In the genomic region with DNA sequence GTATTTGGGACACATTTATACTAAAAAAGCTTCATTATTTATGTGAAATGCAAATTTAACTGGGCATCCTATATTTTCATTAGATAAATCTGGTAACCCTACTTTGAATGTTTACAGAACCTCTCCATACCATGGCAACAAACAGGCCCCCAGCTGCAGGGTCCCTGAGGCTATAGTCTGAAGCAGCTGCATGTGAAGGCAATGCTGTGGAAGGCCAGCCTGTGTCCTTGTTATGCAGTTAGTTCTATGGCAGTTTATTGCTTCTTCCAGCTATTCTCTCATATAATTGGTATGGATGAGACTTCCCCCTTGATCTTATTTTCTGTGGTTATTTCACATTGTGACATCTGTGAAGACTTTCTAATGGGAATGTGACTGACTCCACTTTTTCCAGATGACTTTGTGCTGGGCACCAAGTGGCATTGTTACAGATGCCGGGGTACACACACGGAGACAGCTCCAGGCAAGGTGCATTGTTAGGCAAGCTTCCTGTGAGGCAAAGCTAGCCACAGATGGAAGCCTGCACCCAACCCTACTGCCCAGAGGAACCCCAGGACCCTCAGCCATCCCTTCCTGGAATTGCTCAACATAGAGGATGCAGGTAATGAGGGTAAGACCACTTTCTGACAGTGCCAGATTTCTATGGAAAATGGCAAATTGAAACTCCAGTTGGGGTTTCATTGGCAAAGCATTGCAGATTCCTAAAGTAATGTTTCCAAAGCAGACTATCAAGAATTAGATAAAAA, we compare ENCODE assay signal across 33 cellular contexts. TPM values are rescaled to one million over a fixed set of nuclear protein-coding genes. Genes with fewer than 3 reads are reported as not detected.
"Had no signal": no experiment of that assay in that cellular context is flagged by ENCODE, and none has a peak within 500 bp of the region (broad histone marks: within the 10 kb centered on the region; RNA-seq: fewer than 3 reads in every experiment).

No MANE protein-coding gene starts in this region.

- H3K4me3 ChIP-seq: adrenal gland, body of pancreas, breast epithelium, SJCRH30, SK-N-MC had no signal

- DNase-seq: activated B cell treated with CpG ODN at 0.5 μM for 24 hours; activated CD4-positive, alpha-beta memory T cell treated with anti-CD3 and anti-CD28 coated beads for 36 hours; activated CD4-positive, alpha-beta T cell treated with anti-CD3 and anti-CD28 coated beads for 4 hours; activated CD4-positive, alpha-beta T cell treated with anti-CD3 and anti-CD28 coated beads, Interleukin-2, amount 50 U/mL, for 1 hour; activated CD4-positive, CD25-positive, alpha-beta regulatory T cell treated with anti-CD3 and anti-CD28 coated beads, Interleukin-2, amount 50 U/mL, for 72 hours; activated CD8-positive, alpha-beta memory T cell treated with anti-CD3 and anti-CD28 coated beads, Interleukin-2, amount 50 U/mL, for 4 hours; activated gamma-delta T cell treated with Interleukin-2 at 50 U/mL for 16 hours; activated naive CD4-positive, alpha-beta T cell treated with anti-CD3 and anti-CD28 coated beads for 36 hours; activated T-cell treated with anti-CD3 and anti-CD28 coated beads for 4 hours; activated T-cell treated with anti-CD3 and anti-CD28 coated beads, Interleukin-2, amount 50 U/mL, for 4 hours; adrenal gland; body of pancreas; Kasumi-1; KG1; MM.1S; MV-4-11; NCI-H1092; NCI-H1436 treated with DMSO at 0.1 percent for 48 hours; NCI-H187 treated with DMSO at 0.1 percent for 48 hours; NCI-H2171 treated with DMSO at 0.1 percent for 48 hours; NCI-H2227 treated with DMSO at 0.1 percent for 48 hours; NCI-H524 treated with DMSO at 0.1 percent for 48 hours; NCI-H82; NK-92 treated with Interleukin-12 subunit alpha and Interleukin-12 subunit beta, amount 100 ng/mL, for 24 hours; PC-3; SHP77; T-helper 17 cell had no signal

- ATAC-seq: activated naive CD4-positive, alpha-beta T cell treated with anti-CD3 and anti-CD28 coated beads, Interleukin-2, amount 50 U/mL, for 72 hours; activated T-cell treated with anti-CD3 and anti-CD28 coated beads, Interleukin-2, amount 50 U/mL, for 4 hours; body of pancreas; PC-3; T-helper 17 cell had no signal

- H3K36me3 ChIP-seq: adrenal gland, breast epithelium, SJCRH30 had no signal

- H3K4me1 ChIP-seq: adrenal gland, body of pancreas, breast epithelium, SJCRH30 had no signal

- H3K27me3 ChIP-seq: adrenal gland, body of pancreas, breast epithelium, SJCRH30 had no signal

- H3K9me3 ChIP-seq: adrenal gland, body of pancreas, SJCRH30 had no signal

- H3K27ac ChIP-seq: adrenal gland, body of pancreas, breast epithelium, SJCRH30, SK-N-MC, VCaP had no signal

RNA-seq across cellular contexts. Expression of a gene that starts 49.6 kb away (rescaled TPM):
- total RNA-seq: activated naive CD4-positive, alpha-beta T cell treated with anti-CD3 and anti-CD28 coated beads for 36 hours; activated T-helper 1 cell treated with anti-CD3 and anti-CD28 coated beads, Interleukin-12 subunit alpha, Interleukin-12 subunit beta, Interleukin-2, Interleukin-4 antibody, amounts not matched to agents 30 ng/mL and 10 ng/mL and 1 ng/mL, durations not matched to agents 14 hours and 24 hours and 36 hours had no signal
